ENCODE assay signal across 8 cellular contexts in genomic region chr12:89351489-89352241, GRCh38. TPM values are rescaled to one million over a fixed set of nuclear protein-coding genes. Genes with fewer than 3 reads are reported as not detected.
A peak's percentile ranks its signal among the peaks of the same experiment; 100 is the strongest.
DNase-seq lines count a peak whose midpoint lies in the region; ATAC-seq, FAIRE-seq and TF ChIP-seq lines count a peak whose summit lies in the region.

No MANE protein-coding gene starts in this region.

- H3K27ac ChIP-seq in GM23338 (ENCODE audit: low read depth) (peak overlapping the region; percentile 77), parathyroid adenoma (peak overlapping the region; percentile 100)

- H3K36me3 ChIP-seq in Caco-2 (ENCODE audit: control insufficient read depth, insufficient read depth, low read length) (no peaks in the 10 kb centered on the region), GM23338 (ENCODE audit: insufficient read depth) (peaks cover 20% of the 10 kb centered on the region), parathyroid adenoma (ENCODE audit: control insufficient read depth, insufficient read depth, low read length) (no peaks in the 10 kb centered on the region)

- CTCF ChIA-PET in Caco-2 (lab: Charles Lee), result interaction anchor here (0.6 to 2.2 kb wide), 3 partner anchors 12 to 99 kb away, joined by 4 to 9 read pairs (median 5); no protein-coding TSS in a partner anchor

- H3K79me2 ChIP-seq in GM23338 (replicated peaks; ENCODE audit: insufficient read depth) (peaks cover 49% of the 10 kb centered on the region), parathyroid adenoma (peaks cover 51% of the 10 kb centered on the region)

- H3K4me1 Mint-ChIP-seq in Caco-2 (ENCODE audit: low read depth, unreplicated experiment), result peaks cover 16% of the 10 kb centered on the region
- H3K4me1 Mint-ChIP-seq in GM23338, result peaks cover 48% of the 10 kb centered on the region

- H3K27ac Mint-ChIP-seq in Caco-2 (ENCODE audit: unreplicated experiment) (peak overlapping the region; percentile 98), GM23338 (peak overlapping the region; percentile 99)

- TSS peak; percentile 66 for BruUV-seq in Caco-2 (replicated peaks; lab: Mats Ljungman, UMichigan)

- no peak for FAIRE-seq in D721Med (lab: Jason Lieb, UNC)

- DNase-seq in Caco-2, result peak in 1 of 2 experiments; percentile 50
- DNase-seq in GM23338 (ENCODE audit: low spot score), result no peak
- DNase-seq in NCI-H345 treated with DMSO at 0.1 percent for 48 hours (lab: John Stamatoyannopoulos, UW; ENCODE audit: unreplicated experiment), result peak; percentile 34
- DNase-seq in activated effector memory CD4-positive, alpha-beta T cell treated with Interleukin-2 at 50 U/mL for 16 hours, result peak; percentile 26
- DNase-seq in foreskin fibroblast, result peak in 1 of 2 donors; percentile 62
- no peak for DNase-seq in D721Med (ENCODE audit: insufficient read length, low spot score)

- H3K9me3 ChIP-seq in Caco-2 (no peaks in the 10 kb centered on the region), parathyroid adenoma (ENCODE audit: control insufficient read depth, low read length) (no peaks in the 10 kb centered on the region)

- TF ChIP-seq CTCF in Caco-2 (IDR thresholded peaks at IDR 0.05; ENCODE audit: insufficient read depth in 1 of 2, low read depth in 1 of 2, low read length in 1 of 2, severe bottlenecking in 1 of 2, unreplicated experiment in 1 of 2) (no peak), GM23338 (conservative IDR thresholded peaks at IDR 0.05; ENCODE audit: low read depth in 2 of 2) (no peak), foreskin fibroblast (IDR thresholded peaks at IDR 0.05; ENCODE audit: low read depth, low read length) (no peak), parathyroid adenoma (IDR thresholded peaks at IDR 0.05) (no peak), D721Med (IDR thresholded peaks at IDR 0.05; ENCODE audit: insufficient read depth, missing control alignments) (no peak)

- H3K9me3 Mint-ChIP-seq in Caco-2 (ENCODE audit: unreplicated experiment) (no peaks in the 10 kb centered on the region), GM23338 (peaks cover 14% of the 10 kb centered on the region)

- peaks cover 81% of the 10 kb centered on the region for H3K36me3 Mint-ChIP-seq in Caco-2 (ENCODE audit: insufficient read depth, unreplicated experiment)
- peaks cover 57% of the 10 kb centered on the region for H3K36me3 Mint-ChIP-seq in GM23338 (ENCODE audit: low read depth)

- H3F3A ChIP-seq in GM23338 (replicated peaks; ENCODE audit: low read depth), result peaks cover 40% of the 10 kb centered on the region; the same call in 1 of the 2 replicates

- intact Hi-C loops in Caco-2 (cut with micrococcal nuclease; ENCODE audit: unreplicated experiment), result loop anchor here (1.0 to 10.0 kb wide), 12 partner anchors 19 to 427 kb away; partner anchors contain the start of genes ATP2B1 and GALNT4

- peaks cover 15% of the 10 kb centered on the region for H3K4me1 ChIP-seq in Caco-2
- peaks cover 47% of the 10 kb centered on the region for H3K4me1 ChIP-seq in GM23338 (ENCODE audit: insufficient read depth)
- H3K4me1 ChIP-seq in parathyroid adenoma, result peaks cover 31% of the 10 kb centered on the region

- H3K4me2 ChIP-seq in GM23338 (peak overlapping the region; percentile 73), parathyroid adenoma (ENCODE audit: low read length) (peak overlapping the region; percentile 98)

- H2AFZ ChIP-seq in GM23338 (no peak overlapping the region), parathyroid adenoma (peak overlapping the region; percentile 27)

- peaks cover 18% of the 10 kb centered on the region; the same call in 1 of the 2 replicates for H4K20me1 ChIP-seq in GM23338 (replicated peaks; ENCODE audit: insufficient read depth)

- ATAC-seq in GM23338 (peak; percentile 1), GM18858 (IDR thresholded peaks at IDR 0.05; ENCODE audit: unreplicated experiment) (no peak)

- H3K27me3 ChIP-seq in Caco-2 (replicated peaks; ENCODE audit: control insufficient read depth, insufficient read depth, low read length) (no peaks in the 10 kb centered on the region), GM23338 (ENCODE audit: insufficient read depth) (peaks cover 43% of the 10 kb centered on the region), parathyroid adenoma (ENCODE audit: control insufficient read depth, insufficient read depth, low read length) (no peaks in the 10 kb centered on the region)

- H3K27me3 Mint-ChIP-seq in Caco-2 (ENCODE audit: insufficient read depth, unreplicated experiment) (no peaks in the 10 kb centered on the region), GM23338 (ENCODE audit: insufficient read depth, low read depth, poor library complexity) (peaks cover 53% of the 10 kb centered on the region)

- H3K4me3 Mint-ChIP-seq in Caco-2 (ENCODE audit: unreplicated experiment) (peak overlapping the region; percentile 80), GM23338 (peak overlapping the region; percentile 96)

- no peaks in the 10 kb centered on the region for H3K9me2 ChIP-seq in GM23338 (ENCODE audit: insufficient read depth)

- H3K4me3 ChIP-seq in Caco-2 (ENCODE audit: low read depth, low read length), result peak overlapping the region; percentile 71
- peak overlapping the region; percentile 59 for H3K4me3 ChIP-seq in GM23338
- H3K4me3 ChIP-seq in foreskin fibroblast (ENCODE audit: low read depth in 1 of 2, low read length in 2 of 2), result peak overlapping the region; percentile 85 to 87
- peak overlapping the region; percentile 88 for H3K4me3 ChIP-seq in parathyroid adenoma (ENCODE audit: low read depth, low read length)

- peak overlapping the region; percentile 99 for H3K9ac ChIP-seq in parathyroid adenoma

- POLR2A ChIA-PET in Caco-2 (lab: Charles Lee), result interaction anchor here (1.1 to 3.8 kb wide), 10 partner anchors 21 to 787 kb away, joined by 3 to 82 read pairs (median 6); no protein-coding TSS in a partner anchor

TF ChIP-seq in GM23338, 12 proteins besides CTCF, POLR2A, EP300 and RAD21:
- TF ChIP-seq ZNF331 (CRISPR knock-in tag; IDR thresholded peaks at IDR 0.05; ENCODE audit: low read depth) (no peak), POLR2AphosphoS5 (IDR thresholded peaks at IDR 0.05; ENCODE audit: low read depth) (peak; percentile 7; the same call in 1 of the 2 replicates), JUNB (IDR thresholded peaks at IDR 0.05; ENCODE audit: unreplicated experiment) (no peak), EZH2 (IDR thresholded peaks at IDR 0.05; ENCODE audit: low read depth, unreplicated experiment) (no peak), ETS1 (IDR thresholded peaks at IDR 0.05) (no peak)

RNA-seq across cellular contexts. Expression of gene DUSP6, which starts 0.6 kb away (rescaled TPM):
- total RNA-seq in Caco-2 (2022), result 22.4 and 30.8 TPM in 2 replicates
- 153 and 191 TPM in 2 replicates for total RNA-seq in GM23338 (2014; rRNA removed; shearing (Covaris generic))
- polyA plus RNA-seq in GM23338 (2016; fragmentation: Nextera tagmentation; extraction: Ambion mirVana), result 100 and 117 TPM in 2 replicates

Comparison
In these comparisons a context has a peak if more than half of its experiments do, and no peak if none do; other contexts are left out.
1. DNase-seq: peak in NCI-H345 treated with DMSO at 0.1 percent for 48 hours (single experiment) and activated effector memory CD4-positive, alpha-beta T cell treated with Interleukin-2 at 50 U/mL for 16 hours (single experiment); none in GM23338 (single experiment) and D721Med (single experiment).
2. Peak in every context shown above with its lines, with median percentiles within 50 percentile points of each other: H3K4me3 ChIP-seq.